11 cellular contexts compared by ENCODE assay signal in the genomic region with DNA sequence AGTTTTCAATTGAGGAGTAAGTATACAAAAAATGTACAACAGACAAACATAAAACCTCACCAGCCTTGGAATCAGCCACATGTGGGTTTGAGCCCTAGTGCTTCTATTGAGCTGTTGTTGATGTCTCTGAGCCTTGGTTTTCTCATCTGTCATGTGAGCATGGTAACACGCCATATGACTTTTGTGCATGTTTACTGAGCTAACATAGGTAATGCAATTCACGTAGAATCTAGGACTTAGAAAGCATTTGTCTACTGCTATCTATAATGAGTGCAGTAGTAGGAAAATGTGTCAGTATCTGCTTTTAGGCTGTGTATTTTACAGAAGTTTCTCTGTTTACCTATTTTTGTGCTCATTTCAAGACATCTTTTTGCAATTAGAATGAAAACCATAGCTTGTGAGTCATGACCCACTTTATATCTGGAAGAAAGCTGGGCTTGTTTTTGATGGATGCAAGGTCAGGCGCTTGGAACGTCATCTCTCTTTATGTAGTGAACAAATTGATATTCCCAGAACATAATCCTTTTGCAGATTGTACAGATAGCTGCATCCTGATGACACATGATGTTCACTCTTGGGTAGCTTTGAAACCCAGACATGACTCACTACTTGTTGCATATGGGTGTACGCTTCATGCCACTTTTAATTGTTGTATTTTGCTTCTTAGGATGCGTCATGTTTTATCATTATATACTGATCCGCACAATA.
A peak's percentile ranks its signal among the peaks of the same experiment; 100 is the strongest.
DNase-seq lines count a peak whose midpoint lies in the region; ATAC-seq and TF ChIP-seq lines count a peak whose summit lies in the region.
"Had no signal": no experiment of that assay in that cellular context is flagged by ENCODE, and none has a peak within 500 bp of the region (broad histone marks: within the 10 kb centered on the region; RNA-seq: fewer than 3 reads in every experiment).

No MANE protein-coding gene starts in this region.

- H3K4me1 ChIP-seq in heart right ventricle (peaks cover 29 to 100% (median 97%) of the 10 kb centered on the region in 9 donors), vagina (peaks cover 91% of the 10 kb centered on the region)
- H3K4me1 ChIP-seq: right lobe of liver had no signal

- H3K4me3 ChIP-seq in heart right ventricle = no peak overlapping the region
- no peak overlapping the region for H3K4me3 ChIP-seq in vagina
- H3K4me3 ChIP-seq: right lobe of liver had no signal

- 82 to 86% methylated on average over 7 of the region's 7 CpGs for WGBS in heart right ventricle, 2 donors

- H3K27me3 ChIP-seq in heart right ventricle = no peaks in the 10 kb centered on the region
- H3K27me3 ChIP-seq in vagina = no peaks in the 10 kb centered on the region
- H3K27me3 ChIP-seq: right lobe of liver had no signal

- TF ChIP-seq POLR2A in vagina (IDR thresholded peaks at IDR 0.05) = no peak

- intact Hi-C loops in heart right ventricle (cut with DNase I) = loop anchor here in 1 of 10 donors (5.0 kb wide), 1 partner anchor 94 kb away; a partner anchor contains a TSS
- intact Hi-C loops in left ventricle myocardium superior (cut with micrococcal nuclease) = no loop called here
- intact Hi-C loops in vagina (cut with DNase I) = no loop called here

- no peaks in the 10 kb centered on the region for H3K36me3 ChIP-seq in heart right ventricle
- H3K36me3 ChIP-seq in vagina = no peaks in the 10 kb centered on the region
- H3K36me3 ChIP-seq: right lobe of liver had no signal

- DNase-seq in heart right ventricle = no peak
- no peak for DNase-seq in left ventricle myocardium superior
- DNase-seq in foreskin melanocyte = peak; percentile 98
- DNase-seq in vagina (ENCODE audit: extremely low spot score in 2 of 2) = no peak
- DNase-seq in putamen (ENCODE audit: low spot score) = no peak
- no peak for DNase-seq in GM19238 (ENCODE audit: insufficient read length, low spot score)
- DNase-seq in cerebellar nuclear complex (lab: John Stamatoyannopoulos, UW) = no peak
- DNase-seq: CD4-positive, alpha-beta memory T cell; right lobe of liver; stimulated activated naive CD4-positive, alpha-beta T cell had no signal

- TF ChIP-seq CTCF in heart right ventricle (IDR thresholded peaks at IDR 0.05) = no peak
- no peak for TF ChIP-seq CTCF in VCaP (conservative IDR thresholded peaks at IDR 0.05)
- no peak for TF ChIP-seq CTCF in vagina (IDR thresholded peaks at IDR 0.05)

- H3K9me3 ChIP-seq in heart right ventricle (no peaks in the 10 kb centered on the region), vagina (no peaks in the 10 kb centered on the region)
- H3K9me3 ChIP-seq: right lobe of liver had no signal

- H3K27ac ChIP-seq in heart right ventricle = peak overlapping the region in 7 of 10 donors; percentile 13 to 89 (median 83)
- H3K27ac ChIP-seq in VCaP = peak overlapping the region; percentile 68
- H3K27ac ChIP-seq in vagina = peak overlapping the region; percentile 86
- H3K27ac ChIP-seq: right lobe of liver had no signal

- ATAC-seq in heart right ventricle = no peak
- no peak for ATAC-seq in left ventricle myocardium superior
- ATAC-seq: right lobe of liver had no signal
